Comparison of ENCODE assay signal across 10 cellular contexts in the genomic region with DNA sequence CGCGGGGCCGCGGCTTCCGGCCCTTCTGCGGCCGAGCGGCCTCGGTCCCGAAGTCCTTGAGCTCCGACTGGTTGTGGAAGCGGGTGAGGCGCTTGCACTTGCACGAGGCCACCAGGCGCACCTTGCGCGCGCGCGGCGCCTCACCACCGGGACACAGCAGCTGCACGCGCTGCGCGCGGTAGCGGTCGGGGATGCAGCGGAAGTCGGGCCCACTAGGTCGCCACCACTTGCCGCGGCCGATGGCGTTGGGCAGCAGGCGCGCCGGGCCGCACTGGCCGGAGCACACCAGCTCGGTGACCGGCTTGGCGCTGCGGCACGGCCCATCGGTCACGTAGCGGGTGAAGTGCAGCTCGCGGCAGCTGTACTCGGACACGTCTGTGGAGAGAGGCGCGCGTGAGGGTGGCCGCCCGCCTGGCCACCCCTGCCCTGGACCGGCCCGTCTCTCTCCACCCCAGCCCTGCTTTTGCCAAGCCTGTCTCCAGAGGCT. TPM values are rescaled to one million over a fixed set of nuclear protein-coding genes. Genes with fewer than 3 reads are reported as not detected.
A peak's percentile ranks its signal among the peaks of the same experiment; 100 is the strongest.
DNase-seq lines count a peak whose midpoint lies in the region; ATAC-seq and TF ChIP-seq lines count a peak whose summit lies in the region.
"Had no signal": no experiment of that assay in that cellular context is flagged by ENCODE, and none has a peak within 500 bp of the region (broad histone marks: within the 10 kb centered on the region; RNA-seq: fewer than 3 reads in every experiment).

No MANE protein-coding gene starts in this region.

- H3K36me3 Mint-ChIP-seq in activated CD4-positive, alpha-beta T cell treated with anti-CD3 and anti-CD28 coated beads for 36 hours (ENCODE audit: low read depth) = no peaks in the 10 kb centered on the region
- no peaks in the 10 kb centered on the region for H3K36me3 Mint-ChIP-seq in stimulated activated naive B cell treated with anti-CD40 and anti-IgM and Interleukin-4, amounts not matched to agents 10 μg/mL and 1 μg/mL and 100 μg/mL, for 72 hours
- H3K36me3 Mint-ChIP-seq in naive thymus-derived CD8-positive, alpha-beta T cell = no peaks in the 10 kb centered on the region
- H3K36me3 Mint-ChIP-seq: IgD-negative memory B cell had no signal

- no peak for ATAC-seq in activated CD4-positive, alpha-beta T cell treated with anti-CD3 and anti-CD28 coated beads for 36 hours
- ATAC-seq in stimulated activated naive B cell treated with anti-CD40 and anti-IgM and Interleukin-4, amounts not matched to agents 10 μg/mL and 1 μg/mL and 100 μg/mL, for 72 hours (replicated peaks) = peak; percentile 41 to 45
- ATAC-seq in naive thymus-derived CD8-positive, alpha-beta T cell = no peak

- intact Hi-C loops in activated CD4-positive, alpha-beta T cell treated with anti-CD3 and anti-CD28 coated beads for 36 hours (cut with DNase I, micrococcal nuclease) = no loop called here
- intact Hi-C loops in ascending aorta (cut with DNase I) = loop anchor here (5.0 kb wide), 1 partner anchor 178 kb away; no protein-coding TSS in a partner anchor

- CTCF ChIA-PET in activated CD4-positive, alpha-beta T cell treated with anti-CD3 and anti-CD28 coated beads for 36 hours (lab: Charles Lee) = interaction anchor here (0.5 to 19.2 kb wide), 3 partner anchors 11 to 58 kb away, joined by 3 to 473 read pairs (median 4); no protein-coding TSS in a partner anchor
- CTCF ChIA-PET in RWPE1 (lab: Yijun Ruan, JAX) = no interaction called here

- no peaks in the 10 kb centered on the region for H3K27me3 ChIP-seq in ascending aorta

- POLR2A ChIA-PET in activated CD4-positive, alpha-beta T cell treated with anti-CD3 and anti-CD28 coated beads for 36 hours (lab: Charles Lee) = no interaction called here
- POLR2A ChIA-PET in naive thymus-derived CD8-positive, alpha-beta T cell (lab: Charles Lee) = no interaction called here
- POLR2A ChIA-PET in RWPE1 (lab: Yijun Ruan, JAX; ENCODE audit: low non-redundant PET) = no interaction called here

- no peaks in the 10 kb centered on the region for H3K9me3 ChIP-seq in ascending aorta

- H3K36me3 ChIP-seq in ascending aorta = no peaks in the 10 kb centered on the region

- H3K27ac ChIP-seq in ascending aorta (peak overlapping the region; percentile 15 to 27), RWPE1 (no peak overlapping the region)

- TF ChIP-seq CTCF in ascending aorta (IDR thresholded peaks at IDR 0.05) = no peak
- no peak for TF ChIP-seq CTCF in RWPE1 (conservative IDR thresholded peaks at IDR 0.05; ENCODE audit: low read depth)

- H3K9me3 Mint-ChIP-seq in activated CD4-positive, alpha-beta T cell treated with anti-CD3 and anti-CD28 coated beads for 36 hours (ENCODE audit: low read depth) = no peaks in the 10 kb centered on the region
- H3K9me3 Mint-ChIP-seq in stimulated activated naive B cell treated with anti-CD40 and anti-IgM and Interleukin-4, amounts not matched to agents 10 μg/mL and 1 μg/mL and 100 μg/mL, for 72 hours = no peaks in the 10 kb centered on the region
- no peaks in the 10 kb centered on the region for H3K9me3 Mint-ChIP-seq in naive thymus-derived CD8-positive, alpha-beta T cell
- H3K9me3 Mint-ChIP-seq: IgD-negative memory B cell had no signal

- peaks cover 6 to 18% of the 10 kb centered on the region in 2 donors for H3K4me1 ChIP-seq in ascending aorta

- H3K27me3 Mint-ChIP-seq in activated CD4-positive, alpha-beta T cell treated with anti-CD3 and anti-CD28 coated beads for 36 hours = peaks cover 34% of the 10 kb centered on the region
- H3K27me3 Mint-ChIP-seq in stimulated activated naive B cell treated with anti-CD40 and anti-IgM and Interleukin-4, amounts not matched to agents 10 μg/mL and 1 μg/mL and 100 μg/mL, for 72 hours = peaks cover 48 to 87% of the 10 kb centered on the region in 2 donors
- peaks cover 15 to 63% (median 42%) of the 10 kb centered on the region in 5 donors for H3K27me3 Mint-ChIP-seq in naive thymus-derived CD8-positive, alpha-beta T cell

- H3K4me3 Mint-ChIP-seq in activated CD4-positive, alpha-beta T cell treated with anti-CD3 and anti-CD28 coated beads for 36 hours = no peak overlapping the region
- H3K4me3 Mint-ChIP-seq in stimulated activated naive B cell treated with anti-CD40 and anti-IgM and Interleukin-4, amounts not matched to agents 10 μg/mL and 1 μg/mL and 100 μg/mL, for 72 hours = no peak overlapping the region
- no peak overlapping the region for H3K4me3 Mint-ChIP-seq in naive thymus-derived CD8-positive, alpha-beta T cell

- DNase-seq in activated CD4-positive, alpha-beta T cell treated with anti-CD3 and anti-CD28 coated beads for 36 hours = peak; percentile 52
- no peak for DNase-seq in activated CD4-positive, alpha-beta T cell treated with anti-CD3 and anti-CD28 coated beads, Interleukin-2, amount 50 U/mL, for 4 hours
- DNase-seq in ascending aorta (ENCODE audit: low spot score in 2 of 2) (peak in 1 of 2 donors; percentile 71), iPS-NIHi11 (ENCODE audit: low spot score) (peak; percentile 79), NCI-H510A treated with DMSO at 0.1 percent for 48 hours (lab: John Stamatoyannopoulos, UW) (no peak), RWPE1 (ENCODE audit: low spot score) (no peak)
- no peak for DNase-seq in stimulated activated naive B cell treated with anti-CD40 and anti-IgM and Interleukin-4, amounts not matched to agents 10 μg/mL and 1 μg/mL and 100 μg/mL, for 72 hours
- no peak for DNase-seq in naive thymus-derived CD8-positive, alpha-beta T cell

- no peak overlapping the region for H3K27ac Mint-ChIP-seq in activated CD4-positive, alpha-beta T cell treated with anti-CD3 and anti-CD28 coated beads for 36 hours
- H3K27ac Mint-ChIP-seq in stimulated activated naive B cell treated with anti-CD40 and anti-IgM and Interleukin-4, amounts not matched to agents 10 μg/mL and 1 μg/mL and 100 μg/mL, for 72 hours = no peak overlapping the region
- no peak overlapping the region for H3K27ac Mint-ChIP-seq in naive thymus-derived CD8-positive, alpha-beta T cell
- H3K27ac Mint-ChIP-seq: IgD-negative memory B cell had no signal

- peak overlapping the region; percentile 32 to 47 for H3K4me3 ChIP-seq in ascending aorta

- H3K4me1 Mint-ChIP-seq in activated CD4-positive, alpha-beta T cell treated with anti-CD3 and anti-CD28 coated beads for 36 hours = no peaks in the 10 kb centered on the region
- peaks cover 3 to 4% of the 10 kb centered on the region in 2 donors for H3K4me1 Mint-ChIP-seq in stimulated activated naive B cell treated with anti-CD40 and anti-IgM and Interleukin-4, amounts not matched to agents 10 μg/mL and 1 μg/mL and 100 μg/mL, for 72 hours
- H3K4me1 Mint-ChIP-seq in naive thymus-derived CD8-positive, alpha-beta T cell = peaks cover 0 to 17% (median 3%) of the 10 kb centered on the region in 4 donors
- H3K4me1 Mint-ChIP-seq: IgD-negative memory B cell had no signal

RNA-seq across cellular contexts. Expression of a gene that starts 3.2 kb away (rescaled TPM):
- not detected for total RNA-seq in activated CD4-positive, alpha-beta T cell treated with anti-CD3 and anti-CD28 coated beads for 36 hours
- total RNA-seq in ascending aorta = 15.1 TPM
- not detected for total RNA-seq in naive thymus-derived CD8-positive, alpha-beta T cell
- not detected for polyA plus RNA-seq in naive thymus-derived CD8-positive, alpha-beta T cell
- total RNA-seq: mononuclear cell had no signal
- polyA plus RNA-seq: IgD-negative memory B cell had no signal

RNA-seq across cellular contexts. Expression of a gene that starts 23.3 kb away (rescaled TPM):
- 10 to 100 TPM; 23.4 to 24.8 TPM for total RNA-seq in activated CD4-positive, alpha-beta T cell treated with anti-CD3 and anti-CD28 coated beads for 36 hours
- 70.5 TPM for total RNA-seq in ascending aorta
- 10 to 100 TPM; 11.6 to 13.0 TPM for total RNA-seq in naive thymus-derived CD8-positive, alpha-beta T cell
- 1 to 10 TPM; 5.9 to 7.5 (median 6.4) TPM for polyA plus RNA-seq in naive thymus-derived CD8-positive, alpha-beta T cell

RNA-seq across cellular contexts. Expression of a gene that starts 24.8 kb away (rescaled TPM):
- total RNA-seq in activated CD4-positive, alpha-beta T cell treated with anti-CD3 and anti-CD28 coated beads for 36 hours = not detected
- total RNA-seq in ascending aorta = not detected
- total RNA-seq in naive thymus-derived CD8-positive, alpha-beta T cell = not detected
- not detected for polyA plus RNA-seq in naive thymus-derived CD8-positive, alpha-beta T cell
- total RNA-seq: mononuclear cell had no signal
- polyA plus RNA-seq: IgD-negative memory B cell had no signal

Comparison
In these comparisons a context has a peak if more than half of its experiments do, and no peak if none do; other contexts are left out.
1. DNase-seq: peak in activated CD4-positive, alpha-beta T cell treated with anti-CD3 and anti-CD28 coated beads for 36 hours (single experiment) and iPS-NIHi11 (single experiment); none in activated CD4-positive, alpha-beta T cell treated with anti-CD3 and anti-CD28 coated beads, Interleukin-2, amount 50 U/mL, for 4 hours (0 of 2), stimulated activated naive B cell treated with anti-CD40 and anti-IgM and Interleukin-4, amounts not matched to agents 10 μg/mL and 1 μg/mL and 100 μg/mL, for 72 hours (single experiment), naive thymus-derived CD8-positive, alpha-beta T cell (0 of 10), NCI-H510A treated with DMSO at 0.1 percent for 48 hours (single experiment) and RWPE1 (single experiment).
2. ATAC-seq: peak in stimulated activated naive B cell treated with anti-CD40 and anti-IgM and Interleukin-4, amounts not matched to agents 10 μg/mL and 1 μg/mL and 100 μg/mL, for 72 hours (2 of 2); none in activated CD4-positive, alpha-beta T cell treated with anti-CD3 and anti-CD28 coated beads for 36 hours (single experiment) and naive thymus-derived CD8-positive, alpha-beta T cell (0 of 2).
3. RNA of a gene that starts 3.2 kb away (total RNA-seq): 15.1 TPM in ascending aorta (single experiment); not detected in activated CD4-positive, alpha-beta T cell treated with anti-CD3 and anti-CD28 coated beads for 36 hours and not detected in naive thymus-derived CD8-positive, alpha-beta T cell; every median in the first group is over 10 times any median in the second.